ENCODE assay signal across 11 cellular contexts in the genomic region with DNA sequence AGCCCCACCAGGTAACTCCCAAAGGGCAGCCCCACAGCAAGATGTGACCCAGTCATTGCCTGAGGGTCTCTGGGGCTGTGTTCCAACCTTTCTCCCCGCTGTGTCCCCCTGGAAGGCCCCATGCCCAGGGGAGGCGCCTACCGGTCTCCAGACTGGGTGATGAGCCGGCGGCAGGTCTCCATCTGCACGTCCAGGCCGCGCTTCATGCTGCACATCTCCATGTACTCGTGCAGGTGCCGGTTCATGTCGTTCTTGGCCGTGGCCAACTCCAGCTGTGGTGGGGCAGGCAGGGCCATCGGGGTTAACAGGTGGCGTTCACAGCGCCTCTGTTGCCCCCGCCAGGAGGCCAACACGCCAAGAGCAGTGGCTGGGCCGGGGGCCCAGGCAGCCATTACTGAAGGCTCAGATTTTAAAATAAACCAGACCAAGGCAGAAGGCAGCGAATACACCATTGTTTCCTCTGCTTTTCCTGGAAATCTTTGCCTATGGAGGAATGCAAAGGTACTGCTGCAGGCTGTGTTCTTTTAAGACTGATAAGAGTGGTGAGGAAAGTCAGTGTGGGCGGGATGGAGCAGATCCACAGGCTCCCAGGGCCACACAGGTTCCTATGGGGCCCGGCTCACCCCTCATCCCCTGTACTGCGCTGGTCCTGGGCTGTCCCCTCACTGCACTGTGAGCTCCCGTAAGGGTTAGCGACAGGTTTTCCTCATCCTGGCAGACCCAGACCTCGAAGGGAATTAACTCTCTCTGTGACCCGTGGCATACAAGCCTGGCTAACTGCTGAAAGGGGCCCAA. TPM values are rescaled to one million over a fixed set of nuclear protein-coding genes. Genes with fewer than 3 reads are reported as not detected.
DNase-seq lines count a peak whose midpoint lies in the region; ATAC-seq, FAIRE-seq and TF ChIP-seq lines count a peak whose summit lies in the region.
"Had no signal": no experiment of that assay in that cellular context is flagged by ENCODE, and none has a peak within 500 bp of the region (broad histone marks: within the 10 kb centered on the region; RNA-seq: fewer than 3 reads in every experiment).

No MANE protein-coding gene starts in this region.

- peaks cover 22% of the 10 kb centered on the region for H3K36me3 Mint-ChIP-seq in activated CD8-positive, alpha-beta T cell treated with anti-CD3 and anti-CD28 coated beads for 36 hours (ENCODE audit: low read depth)

- H3K4me3 ChIP-seq in H7 (ENCODE audit: insufficient read depth, low read depth, low read length): no peak overlapping the region
- no peak overlapping the region for H3K4me3 ChIP-seq in small intestine (ENCODE audit: low read depth in 1 of 2, low read length in 2 of 2)

- no peak overlapping the region for H3K4me3 Mint-ChIP-seq in activated CD8-positive, alpha-beta T cell treated with anti-CD3 and anti-CD28 coated beads for 36 hours

- WGBS in small intestine, 3 donors: 61 to 74% (median 66%) methylated on average over 25 to 26 of the region's 26 CpGs

- H3K27ac Mint-ChIP-seq in activated CD8-positive, alpha-beta T cell treated with anti-CD3 and anti-CD28 coated beads for 36 hours: peak overlapping the region; percentile 71

- intact Hi-C loops in activated CD8-positive, alpha-beta T cell treated with anti-CD3 and anti-CD28 coated beads for 36 hours (cut with micrococcal nuclease): no loop called here

- no peaks in the 10 kb centered on the region for H3K9me3 Mint-ChIP-seq in activated CD8-positive, alpha-beta T cell treated with anti-CD3 and anti-CD28 coated beads for 36 hours

- H3K27me3 ChIP-seq in H7 (ENCODE audit: control insufficient read depth, insufficient read depth, low read length) (no peaks in the 10 kb centered on the region), small intestine (ENCODE audit: control insufficient read depth in 2 of 2, insufficient read depth in 2 of 2, low read length in 2 of 2) (no peaks in the 10 kb centered on the region)

- CTCF ChIA-PET in activated CD8-positive, alpha-beta T cell treated with anti-CD3 and anti-CD28 coated beads for 36 hours (lab: Charles Lee): interaction anchor here (1.3 to 4.9 kb wide), 2 partner anchors 10 to 15 kb away, joined by 3 to 68 read pairs; no protein-coding TSS in a partner anchor

- peaks cover 25% of the 10 kb centered on the region for H3K36me3 ChIP-seq in H7 (replicated peaks; ENCODE audit: control insufficient read depth, insufficient read depth, low read length)
- peaks cover 11 to 18% of the 10 kb centered on the region in 2 donors for H3K36me3 ChIP-seq in small intestine (ENCODE audit: control insufficient read depth in 2 of 2, insufficient read depth in 2 of 2, low read length in 2 of 2)

- FAIRE-seq in small intestine (lab: Jason Lieb, UNC): no peak

- H3K9me3 ChIP-seq in small intestine (ENCODE audit: control insufficient read depth, low read depth): no peaks in the 10 kb centered on the region

- H3K27ac ChIP-seq in small intestine (ENCODE audit: low read depth in 1 of 2, low read length in 1 of 2): peak overlapping the region; percentile 79 to 93

- no peaks in the 10 kb centered on the region for H3K27me3 Mint-ChIP-seq in activated CD8-positive, alpha-beta T cell treated with anti-CD3 and anti-CD28 coated beads for 36 hours

- H3K4me1 Mint-ChIP-seq in activated CD8-positive, alpha-beta T cell treated with anti-CD3 and anti-CD28 coated beads for 36 hours (ENCODE audit: low read depth): peaks cover 38% of the 10 kb centered on the region

- DNase-seq in H7 (peak; percentile 42), left lobe of liver (ENCODE audit: low spot score) (no peak), small intestine (peak; percentile 25), inferior parietal cortex (ENCODE audit: extremely low spot score) (no peak), DMS 273 (lab: John Stamatoyannopoulos, UW; ENCODE audit: unreplicated experiment) (no peak)
- no peak for DNase-seq in activated CD8-positive, alpha-beta T cell treated with anti-CD3 and anti-CD28 coated beads for 36 hours
- DNase-seq in activated CD8-positive, alpha-beta memory T cell treated with anti-CD3 and anti-CD28 coated beads, Interleukin-2, amount 50 U/mL, for 4 hours: no peak
- no peak for DNase-seq in stimulated activated CD4-positive, alpha-beta T cell treated with anti-CD3 and anti-CD28 coated beads, Interleukin-4, amount 100 ng/mL, for 4 hours
- DNase-seq: activated CD4-positive, alpha-beta T cell treated with anti-CD3 and anti-CD28 coated beads for 1 hour; hippocampal formation; stimulated activated naive CD4-positive, alpha-beta T cell treated with Interleukin-2 at 50 U/mL for 16 hours had no signal

- no peak for TF ChIP-seq CTCF in activated CD8-positive, alpha-beta T cell treated with anti-CD3 and anti-CD28 coated beads for 36 hours (IDR thresholded peaks at IDR 0.05)

- no peak for ATAC-seq in activated CD8-positive, alpha-beta T cell treated with anti-CD3 and anti-CD28 coated beads for 36 hours
- peak; percentile 9 for ATAC-seq in left lobe of liver

- peaks cover 3 to 5% of the 10 kb centered on the region in 2 donors for H3K4me1 ChIP-seq in small intestine (ENCODE audit: control insufficient read depth in 2 of 2, insufficient read depth in 1 of 2, low read depth in 1 of 2, low read length in 1 of 2)

- POLR2A ChIA-PET in activated CD8-positive, alpha-beta T cell treated with anti-CD3 and anti-CD28 coated beads for 36 hours (lab: Charles Lee): interaction anchor here (1.2 to 9.6 kb wide), 3 partner anchors 11 to 79 kb away, joined by 4 to 264 read pairs (median 7); a partner anchor contains a TSS

RNA-seq across cellular contexts. Expression of a gene that starts 7.3 kb away (rescaled TPM):
- 6,920 and 8,270 TPM in 2 replicates for total RNA-seq in H7 (2014; rRNA removed; shearing (Covaris generic))
- total RNA-seq in activated CD8-positive, alpha-beta T cell treated with anti-CD3 and anti-CD28 coated beads for 36 hours: 1,000 to 10,000 TPM; 9,109 to 9,234 TPM
- total RNA-seq in left lobe of liver: 1,145 TPM
- 1,000 to 10,000 TPM; 2,587 to 3,805 (median 3,097) TPM for polyA plus RNA-seq in small intestine

RNA-seq across cellular contexts. Expression of a gene that starts 14.3 kb away (rescaled TPM):
- total RNA-seq in H7 (2014; rRNA removed; shearing (Covaris generic)): 15.1 and 18.2 TPM in 2 replicates
- 1 to 10 TPM; 7.8 to 8.5 TPM for total RNA-seq in activated CD8-positive, alpha-beta T cell treated with anti-CD3 and anti-CD28 coated beads for 36 hours
- total RNA-seq in left lobe of liver: 8.8 TPM
- polyA plus RNA-seq in small intestine: 1 to 10 TPM; 1.3 to 7.7 (median 4.1) TPM

RNA-seq across cellular contexts. Expression of a gene that starts 26.5 kb away (rescaled TPM):
- 64.2 and 68.8 TPM in 2 replicates for total RNA-seq in H7 (2014; rRNA removed; shearing (Covaris generic))
- total RNA-seq in activated CD8-positive, alpha-beta T cell treated with anti-CD3 and anti-CD28 coated beads for 36 hours: 10 to 100 TPM; 87.9 to 89.4 TPM
- total RNA-seq in left lobe of liver: 14.9 TPM
- polyA plus RNA-seq in small intestine: 10 to 100 TPM; 14.3 to 27.1 (median 17.0) TPM

RNA-seq across cellular contexts. Expression of a gene that starts 47.7 kb away (rescaled TPM):
- 104 and 113 TPM in 2 replicates for total RNA-seq in H7 (2014; rRNA removed; shearing (Covaris generic))
- total RNA-seq in activated CD8-positive, alpha-beta T cell treated with anti-CD3 and anti-CD28 coated beads for 36 hours: 100 to 1,000 TPM; 195 to 196 TPM
- total RNA-seq in left lobe of liver: 9.0 TPM
- 10 to 100 TPM in 2 of 3 donors, 1 to 10 TPM in 1; 6.5 to 30.9 (median 13.2) TPM for polyA plus RNA-seq in small intestine

RNA-seq across cellular contexts. Expression of a gene that starts 48.5 kb away (rescaled TPM):
- total RNA-seq in H7 (2014; rRNA removed; shearing (Covaris generic)): 137 and 145 TPM in 2 replicates
- total RNA-seq in activated CD8-positive, alpha-beta T cell treated with anti-CD3 and anti-CD28 coated beads for 36 hours: 100 to 1,000 TPM; 230 to 254 TPM
- 84.1 TPM for total RNA-seq in left lobe of liver
- polyA plus RNA-seq in small intestine: 100 to 1,000 TPM in 1 of 3 donors, 10 to 100 TPM in 2; 88.1 to 126 (median 89.5) TPM

Comparison
In these comparisons a context has a peak if more than half of its experiments do, and no peak if none do; other contexts are left out.
1. DNase-seq: peak in H7 (single experiment) and small intestine (single experiment); none in activated CD8-positive, alpha-beta T cell treated with anti-CD3 and anti-CD28 coated beads for 36 hours (single experiment), left lobe of liver (single experiment), activated CD8-positive, alpha-beta memory T cell treated with anti-CD3 and anti-CD28 coated beads, Interleukin-2, amount 50 U/mL, for 4 hours (single experiment), stimulated activated CD4-positive, alpha-beta T cell treated with anti-CD3 and anti-CD28 coated beads, Interleukin-4, amount 100 ng/mL, for 4 hours (0 of 2), inferior parietal cortex (single experiment) and DMS 273 (single experiment).